ENCODE assay signal across 18 cellular contexts in genomic region chr7:100249341-100249740, GRCh38. TPM values are rescaled to one million over a fixed set of nuclear protein-coding genes. Genes with fewer than 3 reads are reported as not detected.
"Had no signal": no experiment of that assay in that cellular context is flagged by ENCODE, and none has a peak within 500 bp of the region (broad histone marks: within the 10 kb centered on the region; RNA-seq: fewer than 3 reads in every experiment).

No MANE protein-coding gene starts in this region.

RNA-seq across cellular contexts. Expression of gene PVRIG, which starts 29.6 kb away (rescaled TPM):
- total RNA-seq: astrocyte, cardiac septum had no signal

RNA-seq across cellular contexts. Expression of gene SPDYE3, which starts 58.2 kb away (rescaled TPM):
- total RNA-seq: activated B cell treated with CpG ODN at 0.5 μM for 24 hours; activated CD4-positive, alpha-beta memory T cell treated with anti-CD3 and anti-CD28 coated beads for 36 hours; activated CD4-positive, alpha-beta T cell treated with anti-CD3 and anti-CD28 coated beads, Interleukin-2, amount 10 ng/mL, durations not matched to agents 24 days and 14 days; activated CD8-positive, alpha-beta memory T cell treated with anti-CD3 and anti-CD28 coated beads for 36 hours; activated CD8-positive, alpha-beta T cell treated with anti-CD3 and anti-CD28 coated beads for 36 hours; activated naive CD4-positive, alpha-beta T cell treated with anti-CD3 and anti-CD28 coated beads for 36 hours; activated naive CD4-positive, alpha-beta T cell treated with anti-CD3 and anti-CD28 coated beads, Interleukin-2, amount 50 U/mL, for 72 hours; activated naive CD8-positive, alpha-beta T cell treated with anti-CD3 and anti-CD28 coated beads for 36 hours; activated T-cell treated with anti-CD3 and anti-CD28 coated beads, Interleukin-2, amount 50 U/mL, for 4 hours; activated T-cell treated with anti-CD3 and anti-CD28 coated beads, Interleukin-2, amount 50 U/mL, for 72 hours; activated T-helper 1 cell treated with anti-CD3 and anti-CD28 coated beads, Interleukin-12 subunit alpha, Interleukin-12 subunit beta, Interleukin-2, Interleukin-4 antibody, amounts not matched to agents 30 ng/mL and 10 ng/mL and 1 ng/mL, durations not matched to agents 14 hours and 24 hours and 36 hours; activated T-helper 17 cell treated with anti-CD3 and anti-CD28 coated beads, Interleukin-2, amount 50 U/mL, for 72 hours; adrenal gland; aorta; astrocyte; body of pancreas; breast epithelium; cardiac septum had no signal
- polyA plus RNA-seq: aorta had no signal
